In genomic region chr10:71396084-71396713, GRCh38 we compare ENCODE assay signal across 9 cellular contexts. TPM values are rescaled to one million over a fixed set of nuclear protein-coding genes. Genes with fewer than 3 reads are reported as not detected.
DNase-seq lines count a peak whose midpoint lies in the region; ATAC-seq and TF ChIP-seq lines count a peak whose summit lies in the region.
"Had no signal": no experiment of that assay in that cellular context is flagged by ENCODE, and none has a peak within 500 bp of the region (broad histone marks: within the 10 kb centered on the region; RNA-seq: fewer than 3 reads in every experiment).

No MANE protein-coding gene starts in this region.

- TF ChIP-seq CTCF in GM12874 (IDR thresholded peaks at IDR 0.05; ENCODE audit: insufficient read depth, low read depth, low read length) (peak; percentile 47), right atrium auricular region (IDR thresholded peaks at IDR 0.05) (peak in 1 of 2 donors; percentile 84)

- H3K4me3 ChIP-seq in right atrium auricular region = peak overlapping the region; percentile 44 to 62

- H3K4me1 ChIP-seq in right atrium auricular region = peaks cover 0 to 21% of the 10 kb centered on the region in 2 donors

- H3K9me3 ChIP-seq in right atrium auricular region = no peaks in the 10 kb centered on the region
- H3K9me3 ChIP-seq: neutrophil had no signal

- peak overlapping the region; percentile 5 to 70 for H3K27ac ChIP-seq in right atrium auricular region
- H3K27ac ChIP-seq: neutrophil had no signal

- H3K36me3 ChIP-seq in right atrium auricular region = no peaks in the 10 kb centered on the region
- H3K36me3 ChIP-seq: neutrophil had no signal

- DNase-seq in NCI-H2171 treated with DMSO at 0.1 percent for 48 hours (lab: John Stamatoyannopoulos, UW) (peak; percentile 85), right atrium auricular region (ENCODE audit: low spot score) (peak; percentile 62), sciatic nerve (ENCODE audit: low spot score) (peak; percentile 76), COLO829 (ENCODE audit: low spot score) (no peak), RKO (ENCODE audit: low spot score) (no peak)
- peak; percentile 37 for DNase-seq in activated naive CD4-positive, alpha-beta T cell treated with anti-CD3 and anti-CD28 coated beads, Interleukin-2, amount 50 U/mL, for 16 hours

- H3K27me3 ChIP-seq in right atrium auricular region = no peaks in the 10 kb centered on the region

- intact Hi-C loops in sciatic nerve (cut with DNase I) = loop anchor here (5.0 kb wide), 1 partner anchor 171 kb away; no protein-coding TSS in a partner anchor

- ATAC-seq in sciatic nerve (peak; percentile 89), GM18909 (IDR thresholded peaks at IDR 0.05; ENCODE audit: poor library complexity, unreplicated experiment) (no peak)

RNA-seq across cellular contexts. Expression of gene CDH23, which starts 0.5 kb away (rescaled TPM):
- total RNA-seq in right atrium auricular region (1 to 10 TPM; 3.9 to 4.4 TPM), sciatic nerve (20.1 TPM)

Comparison
In these comparisons a context has a peak if more than half of its experiments do, and no peak if none do; other contexts are left out.
1. DNase-seq: peak in NCI-H2171 treated with DMSO at 0.1 percent for 48 hours (single experiment), activated naive CD4-positive, alpha-beta T cell treated with anti-CD3 and anti-CD28 coated beads, Interleukin-2, amount 50 U/mL, for 16 hours (single experiment), right atrium auricular region (single experiment) and sciatic nerve (single experiment); none in COLO829 (single experiment) and RKO (single experiment).